25 cellular contexts compared by ENCODE assay signal in genomic region chr6:14692208-14692607, GRCh38.
"Had no signal": no experiment of that assay in that cellular context is flagged by ENCODE, and none has a peak within 500 bp of the region (broad histone marks: within the 10 kb centered on the region; RNA-seq: fewer than 3 reads in every experiment).

No MANE protein-coding gene starts in this region.

- H3K36me3 ChIP-seq: cardiac muscle cell had no signal

- H3K27ac Mint-ChIP-seq: activated B cell treated with CpG ODN at 0.5 μM for 24 hours; activated CD4-positive, alpha-beta memory T cell treated with anti-CD3 and anti-CD28 coated beads, Interleukin-2, amount 10 ng/mL, durations not matched to agents 7 days and 5 days; activated CD4-positive, alpha-beta T cell treated with anti-CD3 and anti-CD28 coated beads, Interleukin-2, amount 10 ng/mL, durations not matched to agents 7 days and 5 days; activated naive CD8-positive, alpha-beta T cell; brain; T-cell had no signal

- H3K4me1 Mint-ChIP-seq: activated CD4-positive, alpha-beta memory T cell treated with anti-CD3 and anti-CD28 coated beads, Interleukin-2, amount 10 ng/mL, durations not matched to agents 7 days and 5 days; activated CD4-positive, alpha-beta T cell treated with anti-CD3 and anti-CD28 coated beads, Interleukin-2, amount 10 ng/mL, durations not matched to agents 7 days and 5 days; T-cell had no signal

- H3K4me3 ChIP-seq: cardiac muscle cell had no signal

- H3K4me3 Mint-ChIP-seq: activated B cell treated with CpG ODN at 0.5 μM for 24 hours; activated CD4-positive, alpha-beta memory T cell treated with anti-CD3 and anti-CD28 coated beads, Interleukin-2, amount 10 ng/mL, durations not matched to agents 7 days and 5 days; activated CD4-positive, alpha-beta T cell treated with anti-CD3 and anti-CD28 coated beads, Interleukin-2, amount 10 ng/mL, durations not matched to agents 7 days and 5 days; activated naive CD8-positive, alpha-beta T cell; brain; T-cell had no signal

- H3K36me3 Mint-ChIP-seq: activated naive CD8-positive, alpha-beta T cell; brain; T-cell had no signal

- DNase-seq: activated B cell treated with CpG ODN at 0.5 μM for 24 hours; activated CD4-positive, alpha-beta memory T cell treated with anti-CD3 and anti-CD28 coated beads, Interleukin-2, amount 10 ng/mL, durations not matched to agents 7 days and 5 days; activated CD4-positive, alpha-beta T cell treated with anti-CD3 and anti-CD28 coated beads for 1 hour; activated CD4-positive, alpha-beta T cell treated with anti-CD3 and anti-CD28 coated beads, Interleukin-2, amount 10 ng/mL, durations not matched to agents 7 days and 5 days; activated naive CD4-positive, alpha-beta T cell; activated T-cell treated with anti-CD3 and anti-CD28 coated beads for 4 hours; amygdala; Kasumi-1; MV-4-11; NCI-H1092 treated with DMSO at 0.1 percent for 48 hours; NCI-H1417 treated with DMSO at 0.1 percent for 48 hours; NCI-H1694; NCI-H2029; NCI-H446; NCI-H524 treated with DMSO at 0.1 percent for 48 hours; NK-92 treated with Interleukin-12 subunit alpha and Interleukin-12 subunit beta, amount 100 ng/mL, for 24 hours; SIG-M5; T-cell; T-helper 2 cell; T1000 had no signal

- ATAC-seq: HepG2, T-cell had no signal

- H3K9me3 Mint-ChIP-seq: activated B cell treated with CpG ODN at 0.5 μM for 24 hours; activated CD4-positive, alpha-beta memory T cell treated with anti-CD3 and anti-CD28 coated beads, Interleukin-2, amount 10 ng/mL, durations not matched to agents 7 days and 5 days; brain; T-cell had no signal

- H3K27me3 Mint-ChIP-seq: activated B cell treated with CpG ODN at 0.5 μM for 24 hours; activated CD4-positive, alpha-beta memory T cell treated with anti-CD3 and anti-CD28 coated beads, Interleukin-2, amount 10 ng/mL, durations not matched to agents 7 days and 5 days; activated CD4-positive, alpha-beta T cell treated with anti-CD3 and anti-CD28 coated beads, Interleukin-2, amount 10 ng/mL, durations not matched to agents 7 days and 5 days; activated naive CD8-positive, alpha-beta T cell; T-cell had no signal

- H3K27ac ChIP-seq: cardiac muscle cell had no signal

- H3K27me3 ChIP-seq: cardiac muscle cell had no signal

- FAIRE-seq: astrocyte, HepG2 had no signal
